26 cellular contexts compared by ENCODE assay signal in genomic region chr15:70042553-70043214, GRCh38.
"Had no signal": no experiment of that assay in that cellular context is flagged by ENCODE, and none has a peak within 500 bp of the region (broad histone marks: within the 10 kb centered on the region; RNA-seq: fewer than 3 reads in every experiment).

No MANE protein-coding gene starts in this region.

- H3K4me1 Mint-ChIP-seq: activated CD4-positive, alpha-beta T cell treated with anti-CD3 and anti-CD28 coated beads for 36 hours; activated CD8-positive, alpha-beta memory T cell treated with anti-CD3 and anti-CD28 coated beads, Interleukin-2, amount 10 ng/mL, durations not matched to agents 7 days and 5 days; stimulated activated effector memory CD8-positive, alpha-beta T cell treated with anti-CD3 and anti-CD28 coated beads, Interleukin-12 subunit alpha, Interleukin-12 subunit beta, amount 100 ng/mL, for 72 hours had no signal

- H3K9me3 ChIP-seq: breast epithelium, gastroesophageal sphincter, neutrophil, sigmoid colon, suprapubic skin, tibial artery, upper lobe of right lung had no signal

- H3K4me3 Mint-ChIP-seq: activated CD4-positive, alpha-beta T cell treated with anti-CD3 and anti-CD28 coated beads for 36 hours; activated CD8-positive, alpha-beta memory T cell treated with anti-CD3 and anti-CD28 coated beads, Interleukin-2, amount 10 ng/mL, durations not matched to agents 7 days and 5 days; activated CD8-positive, alpha-beta T cell treated with anti-CD3 and anti-CD28 coated beads, Interleukin-2, amount 10 ng/mL, durations not matched to agents 7 days and 5 days; mesothelial cell of epicardium; naive B cell; nephron progenitor cell; stimulated activated effector memory CD8-positive, alpha-beta T cell treated with anti-CD3 and anti-CD28 coated beads, Interleukin-12 subunit alpha, Interleukin-12 subunit beta, amount 100 ng/mL, for 72 hours had no signal

- H3K4me3 ChIP-seq: breast epithelium, gastroesophageal sphincter, sigmoid colon, suprapubic skin, tibial artery, upper lobe of right lung had no signal

- H3K27me3 Mint-ChIP-seq: activated CD4-positive, alpha-beta T cell treated with anti-CD3 and anti-CD28 coated beads for 36 hours had no signal

- H3K27ac ChIP-seq: breast epithelium, gastroesophageal sphincter, neutrophil, sigmoid colon, suprapubic skin, tibial artery, upper lobe of right lung had no signal

- H3K9me3 Mint-ChIP-seq: mesothelial cell of epicardium; nephron progenitor cell; stimulated activated effector memory CD8-positive, alpha-beta T cell treated with anti-CD3 and anti-CD28 coated beads, Interleukin-12 subunit alpha, Interleukin-12 subunit beta, amount 100 ng/mL, for 72 hours had no signal

- FAIRE-seq: endothelial cell of umbilical vein, keratinocyte, small intestine had no signal

- DNase-seq: activated CD4-positive, alpha-beta T cell treated with anti-CD3 and anti-CD28 coated beads for 36 hours; activated CD4-positive, CD25-positive, alpha-beta regulatory T cell; activated CD8-positive, alpha-beta memory T cell treated with anti-CD3 and anti-CD28 coated beads, Interleukin-2, amount 10 ng/mL, durations not matched to agents 7 days and 5 days; activated CD8-positive, alpha-beta T cell treated with anti-CD3 and anti-CD28 coated beads, Interleukin-2, amount 10 ng/mL, durations not matched to agents 7 days and 5 days; activated naive CD4-positive, alpha-beta T cell; activated T-cell treated with anti-CD3 and anti-CD28 coated beads, Interleukin-2, amount 50 U/mL, for 48 hours; central memory CD4-positive, alpha-beta T cell; hippocampal formation; left colon; mammary epithelial cell; naive B cell; nephron progenitor cell; sigmoid colon; small intestine; stimulated activated CD4-positive, alpha-beta T cell treated with anti-CD3 and anti-CD28 coated beads, Interleukin-4, amount 100 ng/mL, for 24 hours; upper lobe of right lung had no signal

- H3K4me1 ChIP-seq: breast epithelium, suprapubic skin, tibial artery, upper lobe of right lung had no signal

- H3K27ac Mint-ChIP-seq: activated CD4-positive, alpha-beta T cell treated with anti-CD3 and anti-CD28 coated beads for 36 hours; activated CD8-positive, alpha-beta memory T cell treated with anti-CD3 and anti-CD28 coated beads, Interleukin-2, amount 10 ng/mL, durations not matched to agents 7 days and 5 days; activated CD8-positive, alpha-beta T cell treated with anti-CD3 and anti-CD28 coated beads, Interleukin-2, amount 10 ng/mL, durations not matched to agents 7 days and 5 days; mesothelial cell of epicardium; nephron progenitor cell; progenitor cell of endocrine pancreas; stimulated activated effector memory CD8-positive, alpha-beta T cell treated with anti-CD3 and anti-CD28 coated beads, Interleukin-12 subunit alpha, Interleukin-12 subunit beta, amount 100 ng/mL, for 72 hours had no signal

- H3K27me3 ChIP-seq: breast epithelium, gastroesophageal sphincter, neutrophil, sigmoid colon, suprapubic skin, tibial artery, upper lobe of right lung had no signal

- ATAC-seq: activated CD4-positive, alpha-beta T cell treated with anti-CD3 and anti-CD28 coated beads for 36 hours; activated CD8-positive, alpha-beta memory T cell treated with anti-CD3 and anti-CD28 coated beads, Interleukin-2, amount 10 ng/mL, durations not matched to agents 7 days and 5 days; activated CD8-positive, alpha-beta T cell treated with anti-CD3 and anti-CD28 coated beads, Interleukin-2, amount 10 ng/mL, durations not matched to agents 7 days and 5 days; gastroesophageal sphincter; left colon; stimulated activated effector memory CD8-positive, alpha-beta T cell treated with anti-CD3 and anti-CD28 coated beads, Interleukin-12 subunit alpha, Interleukin-12 subunit beta, amount 100 ng/mL, for 72 hours; upper lobe of right lung had no signal

- H3K36me3 ChIP-seq: breast epithelium, gastroesophageal sphincter, sigmoid colon, upper lobe of right lung had no signal
